ENCODE assay signal across 20 cellular contexts in genomic region chr5:66932446-66932845, GRCh38.
DNase-seq lines count a peak whose midpoint lies in the region; FAIRE-seq and TF ChIP-seq lines count a peak whose summit lies in the region.
"Had no signal": no experiment of that assay in that cellular context is flagged by ENCODE, and none has a peak within 500 bp of the region (broad histone marks: within the 10 kb centered on the region; RNA-seq: fewer than 3 reads in every experiment).

No MANE protein-coding gene starts in this region.

- no peak for FAIRE-seq in endothelial cell of umbilical vein (lab: Jason Lieb, UNC)
- no peak for FAIRE-seq in GM12891 (lab: Jason Lieb, UNC)
- FAIRE-seq: D721Med, G401.6, GM18507 had no signal

- POLR2A ChIA-PET in endothelial cell of umbilical vein (lab: Charles Lee), result no interaction called here

- H3K79me2 ChIP-seq in mammary epithelial cell (ENCODE audit: insufficient read depth, low read length) (no peaks in the 10 kb centered on the region), endothelial cell of umbilical vein (ENCODE audit: control insufficient read depth, insufficient read depth, low read length) (peaks cover 2% of the 10 kb centered on the region)

- H3K27ac ChIP-seq in mammary epithelial cell (ENCODE audit: insufficient read depth, low read depth, low read length) (peak overlapping the region; percentile 77), breast epithelium (no peak overlapping the region), endothelial cell of umbilical vein (ENCODE audit: insufficient read depth, low read depth, low read length) (peak overlapping the region; percentile 79)
- H3K27ac ChIP-seq: 22Rv1; BLaER1 treated with 17β-estradiol and CSF1 and Interleukin-3, amounts not matched to agents 10 nM and 100 nM had no signal

- dilution Hi-C loops in mammary epithelial cell (cut with HindIII; ENCODE audit: low sequenced_read_pairs) (loop anchor here (5.0 kb wide), 1 partner anchor 50 kb away; no protein-coding TSS in a partner anchor), endothelial cell of umbilical vein (cut with MboI; ENCODE audit: extremely low pct_ligation_motif_present, low sequenced_read_pairs) (no loop called here)

- DNase-seq in mammary epithelial cell, result no peak
- DNase-seq in breast epithelium (ENCODE audit: low spot score in 2 of 2), result no peak
- DNase-seq in endothelial cell of umbilical vein (ENCODE audit: low read depth, low spot score), result no peak
- peak; percentile 21 for DNase-seq in fibroblast of the conjunctiva (ENCODE audit: low read depth)
- DNase-seq in GM12891 (ENCODE audit: insufficient read length, low spot score), result no peak
- no peak for DNase-seq in NCI-H2171 (lab: John Stamatoyannopoulos, UW)
- no peak for DNase-seq in G401 (ENCODE audit: low spot score)
- DNase-seq in inferior parietal cortex (ENCODE audit: extremely low spot score), result no peak
- DNase-seq: CD8-positive, alpha-beta memory T cell; DMS79; KBM-7; NCI-H1436; NCI-H2029; NCI-H510A; NCI-H774 had no signal

- TF ChIP-seq POLR2A in breast epithelium (IDR thresholded peaks at IDR 0.05), result no peak
- TF ChIP-seq POLR2A in endothelial cell of umbilical vein (IDR thresholded peaks at IDR 0.05; ENCODE audit: low read depth, low read length), result no peak
- no peak for TF ChIP-seq POLR2A in GM12891 (IDR thresholded peaks at IDR 0.05; ENCODE audit: low read depth, low read length)

- in situ Hi-C loops in mammary epithelial cell (cut with MboI; ENCODE audit: low sequenced_read_pairs in 2 of 2) (no loop called here), G401 (cut with HindIII; ENCODE audit: low sequenced_read_pairs) (no loop called here)

- WGBS in mammary epithelial cell (ENCODE audit: low coverage, missing lambda C conversion rate), result 56% methylated on average over 3 of the region's 3 CpGs

- CTCF ChIA-PET in mammary epithelial cell (lab: Charles Lee; ENCODE audit: low non-redundant PET) (interaction anchor here (0.7 to 0.9 kb wide), 2 partner anchors 55 to 80 kb away, joined by 4 to 5 read pairs; no protein-coding TSS in a partner anchor), endothelial cell of umbilical vein (lab: Charles Lee) (interaction anchor here (0.8 to 5.9 kb wide), 6 partner anchors 13 to 118 kb away, joined by 3 to 19 read pairs (median 3); no protein-coding TSS in a partner anchor)

- H3K4me1 ChIP-seq in mammary epithelial cell (ENCODE audit: insufficient read depth, low read length) (peaks cover 19% of the 10 kb centered on the region), breast epithelium (no peaks in the 10 kb centered on the region), endothelial cell of umbilical vein (ENCODE audit: control insufficient read depth, extremely low read depth, insufficient read depth, low read length) (peaks cover 15% of the 10 kb centered on the region)
- H3K4me1 ChIP-seq: BLaER1 treated with 17β-estradiol and CSF1 and Interleukin-3, amounts not matched to agents 10 nM and 100 nM had no signal

- H3K9ac ChIP-seq in mammary epithelial cell (ENCODE audit: insufficient read depth, low read length), result no peak overlapping the region
- H3K9ac ChIP-seq in endothelial cell of umbilical vein (replicated peaks; ENCODE audit: extremely low read depth, insufficient read depth, low read length), result peak overlapping the region; percentile 2
- H3K9ac ChIP-seq: BLaER1 treated with 17β-estradiol and CSF1 and Interleukin-3, amounts not matched to agents 10 nM and 100 nM had no signal

- H3K4me2 ChIP-seq in mammary epithelial cell (ENCODE audit: insufficient read depth, low read depth, low read length), result peak overlapping the region; percentile 56
- H3K4me2 ChIP-seq in endothelial cell of umbilical vein (ENCODE audit: insufficient read depth, low read length), result peak overlapping the region; percentile 69
- H3K4me2 ChIP-seq: BLaER1 treated with 17β-estradiol and CSF1 and Interleukin-3, amounts not matched to agents 10 nM and 100 nM had no signal

- H3K36me3 ChIP-seq in mammary epithelial cell (ENCODE audit: insufficient read depth, low read length) (no peaks in the 10 kb centered on the region), breast epithelium (no peaks in the 10 kb centered on the region), endothelial cell of umbilical vein (ENCODE audit: control insufficient read depth in 2 of 2, extremely low read depth in 1 of 2, insufficient read depth in 2 of 2, low read length in 2 of 2) (peaks cover under 1 to 5% of the 10 kb centered on the region in 2 experiments)
- H3K36me3 ChIP-seq: BLaER1 treated with 17β-estradiol and CSF1 and Interleukin-3, amounts not matched to agents 10 nM and 100 nM had no signal

- no peak overlapping the region for H3K4me3 ChIP-seq in mammary epithelial cell (replicated peaks in 1 of 3; ENCODE audit: insufficient read depth in 1 of 3, low read depth in 2 of 3, low read length in 3 of 3)
- no peak overlapping the region for H3K4me3 ChIP-seq in breast epithelium
- H3K4me3 ChIP-seq in endothelial cell of umbilical vein (replicated peaks in 1 of 3; ENCODE audit: insufficient read depth in 1 of 3, low read depth in 1 of 3, low read length in 3 of 3), result no peak overlapping the region
- H3K4me3 ChIP-seq: BLaER1 treated with 17β-estradiol and CSF1 and Interleukin-3, amounts not matched to agents 10 nM and 100 nM had no signal

- H3K9me3 ChIP-seq in mammary epithelial cell (replicated peaks; ENCODE audit: insufficient read depth, low read length), result no peaks in the 10 kb centered on the region
- H3K9me3 ChIP-seq in breast epithelium, result no peaks in the 10 kb centered on the region
- no peaks in the 10 kb centered on the region for H3K9me3 ChIP-seq in endothelial cell of umbilical vein (replicated peaks; ENCODE audit: control insufficient read depth, insufficient read depth, low read length)
- H3K9me3 ChIP-seq: BLaER1 treated with 17β-estradiol and CSF1 and Interleukin-3, amounts not matched to agents 10 nM and 100 nM had no signal

- H4K20me1 ChIP-seq in mammary epithelial cell (ENCODE audit: insufficient read depth, low read length), result no peaks in the 10 kb centered on the region
- no peaks in the 10 kb centered on the region for H4K20me1 ChIP-seq in endothelial cell of umbilical vein (replicated peaks; ENCODE audit: control insufficient read depth, extremely low read depth, insufficient read depth, low read length)
- H4K20me1 ChIP-seq: BLaER1 treated with 17β-estradiol and CSF1 and Interleukin-3, amounts not matched to agents 10 nM and 100 nM had no signal

- H2AFZ ChIP-seq in mammary epithelial cell (ENCODE audit: low read depth, low read length) (peak overlapping the region; percentile 10), endothelial cell of umbilical vein (ENCODE audit: low read depth, low read length) (no peak overlapping the region)

- BruUV-seq in mammary epithelial cell (replicated peaks; lab: Mats Ljungman, UMichigan) (TSS peak; percentile 93), endothelial cell of umbilical vein (replicated peaks; lab: Mats Ljungman, UMichigan) (TSS peak; percentile 95)

- no peaks in the 10 kb centered on the region for H3K9me1 ChIP-seq in endothelial cell of umbilical vein (replicated peaks; ENCODE audit: control insufficient read depth, extremely low read depth, insufficient read depth, low read length)

- intact Hi-C loops in mammary epithelial cell (cut with micrococcal nuclease), result loop anchor here (5.0 kb wide), 1 partner anchor 70 kb away; no protein-coding TSS in a partner anchor
- intact Hi-C loops in breast epithelium (cut with DNase I; ENCODE audit: low total_unique reads), result no loop called here
- intact Hi-C loops in endothelial cell of umbilical vein (cut with micrococcal nuclease), result no loop called here

- no peak for TF ChIP-seq CTCF in mammary epithelial cell (conservative IDR thresholded peaks at IDR 0.05 in 1 of 2, IDR thresholded peaks at IDR 0.05 in 1 of 2; ENCODE audit: extremely low read depth in 1 of 2, insufficient read depth in 1 of 2, low read depth in 1 of 2, low read length in 2 of 2)
- no peak for TF ChIP-seq CTCF in breast epithelium (IDR thresholded peaks at IDR 0.05)
- no peak for TF ChIP-seq CTCF in endothelial cell of umbilical vein (IDR thresholded peaks at IDR 0.05; ENCODE audit: extremely low read depth in 1 of 2, insufficient read depth in 1 of 2, low read depth in 1 of 2, low read length in 2 of 2)

- no peaks in the 10 kb centered on the region for H3K27me3 ChIP-seq in mammary epithelial cell (ENCODE audit: insufficient read depth, low read length)
- H3K27me3 ChIP-seq in breast epithelium, result no peaks in the 10 kb centered on the region
- no peaks in the 10 kb centered on the region for H3K27me3 ChIP-seq in endothelial cell of umbilical vein (ENCODE audit: control insufficient read depth in 2 of 2, insufficient read depth in 2 of 2, low read length in 2 of 2)
- H3K27me3 ChIP-seq: BLaER1 treated with 17β-estradiol and CSF1 and Interleukin-3, amounts not matched to agents 10 nM and 100 nM had no signal

TF ChIP-seq in endothelial cell of umbilical vein, 7 proteins besides CTCF, POLR2A, EP300 and RAD21:
- TF ChIP-seq JUN (IDR thresholded peaks at IDR 0.05; ENCODE audit: borderline replicate concordance, insufficient read depth, insufficient read length, low read depth) (no peak), FOS (IDR thresholded peaks at IDR 0.05; ENCODE audit: borderline replicate concordance, insufficient read depth, low read length) (no peak), MAX (IDR thresholded peaks at IDR 0.05; ENCODE audit: insufficient read depth, insufficient read length) (no peak), POLR2AphosphoS5 (IDR thresholded peaks at IDR 0.05; ENCODE audit: insufficient read depth, low read depth, low read length) (no peak), MYC (IDR thresholded peaks at IDR 0.05; ENCODE audit: low read depth, low read length) (no peak), GATA2 (IDR thresholded peaks at IDR 0.05; ENCODE audit: insufficient read depth, insufficient read length, low read depth, low read length) (no peak)
TF ChIP-seq in endothelial cell of umbilical vein: peak in this region for 0.

TF ChIP-seq in GM12891, 5 proteins besides CTCF, POLR2A, EP300 and RAD21:
- no peak for TF ChIP-seq SPI1 (IDR thresholded peaks at IDR 0.05; ENCODE audit: low read depth, low read length)
- TF ChIP-seq POU2F2 (IDR thresholded peaks at IDR 0.05; ENCODE audit: low read depth, low read length), result no peak
- TF ChIP-seq PAX5 (IDR thresholded peaks at IDR 0.05; ENCODE audit: insufficient read depth, low read length, severe bottlenecking), result no peak
- no peak for TF ChIP-seq TAF1 (IDR thresholded peaks at IDR 0.05; ENCODE audit: low read depth, low read length)
- no peak for TF ChIP-seq POLR2AphosphoS5 (IDR thresholded peaks at IDR 0.05; ENCODE audit: low read depth, low read length)

Comparison
In these comparisons a context has a peak if more than half of its experiments do, and no peak if none do; other contexts are left out.
1. H3K27ac ChIP-seq: peak in mammary epithelial cell (single experiment) and endothelial cell of umbilical vein (single experiment); none in breast epithelium (0 of 2).